ENCODE assay signal across 1 cellular context in genomic region chr11:12263141-12263693, GRCh38.
TF ChIP-seq lines count a peak whose summit lies in the region.

No MANE protein-coding gene starts in this region.

TF ChIP-seq in K562, 482 proteins besides CTCF, POLR2A, EP300 and RAD21 (continued from another document and continues in another):
- no peak for TF ChIP-seq ID3 (CRISPR knock-in tag; IDR thresholded peaks at IDR 0.05)
- TF ChIP-seq ID3 (tag; IDR thresholded peaks at IDR 0.05), result peak; percentile 93
- TF ChIP-seq, protein P1, sequence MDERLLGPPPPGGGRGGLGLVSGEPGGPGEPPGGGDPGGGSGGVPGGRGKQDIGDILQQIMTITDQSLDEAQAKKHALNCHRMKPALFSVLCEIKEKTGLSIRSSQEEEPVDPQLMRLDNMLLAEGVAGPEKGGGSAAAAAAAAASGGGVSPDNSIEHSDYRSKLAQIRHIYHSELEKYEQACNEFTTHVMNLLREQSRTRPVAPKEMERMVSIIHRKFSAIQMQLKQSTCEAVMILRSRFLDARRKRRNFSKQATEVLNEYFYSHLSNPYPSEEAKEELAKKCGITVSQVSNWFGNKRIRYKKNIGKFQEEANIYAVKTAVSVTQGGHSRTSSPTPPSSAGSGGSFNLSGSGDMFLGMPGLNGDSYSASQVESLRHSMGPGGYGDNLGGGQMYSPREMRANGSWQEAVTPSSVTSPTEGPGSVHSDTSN (CRISPR knock-in tag; IDR thresholded peaks at IDR 0.05; ENCODE audit: low read depth), result no peak
- TF ChIP-seq, protein P1 (tag; conservative IDR thresholded peaks at IDR 0.05; ENCODE audit: low read depth), result no peak
- TF ChIP-seq RBBP5 (IDR thresholded peaks at IDR 0.05; ENCODE audit: borderline replicate concordance, insufficient read depth, low read length, poor library complexity, severe bottlenecking), result peak; percentile 46
- no peak for TF ChIP-seq BMI1 (IDR thresholded peaks at IDR 0.05; ENCODE audit: low read length)
- no peak for TF ChIP-seq YBX1 (IDR thresholded peaks at IDR 0.05)
- peak; percentile 29 for TF ChIP-seq TAF1 (IDR thresholded peaks at IDR 0.05; ENCODE audit: control insufficient read depth, extremely low read depth, insufficient read depth, low read length, severe bottlenecking)
- TF ChIP-seq PHF21A (IDR thresholded peaks at IDR 0.05; ENCODE audit: borderline replicate concordance, low read depth), result no peak
- TF ChIP-seq SAP30 (IDR thresholded peaks at IDR 0.05; ENCODE audit: borderline replicate concordance, insufficient read depth, low read depth, low read length, poor library complexity, severe bottlenecking), result no peak
- peak; percentile 37; the same call in 1 of the 2 replicates for TF ChIP-seq TEAD4 (IDR thresholded peaks at IDR 0.05; ENCODE audit: low read length)
- TF ChIP-seq TEAD4 (CRISPR knock-in tag; IDR thresholded peaks at IDR 0.05; ENCODE audit: borderline replicate concordance), result no peak
- no peak for TF ChIP-seq GABPB1 (CRISPR knock-in tag; IDR thresholded peaks at IDR 0.05)
- TF ChIP-seq ZNF347 (CRISPR knock-in tag; IDR thresholded peaks at IDR 0.05; ENCODE audit: low read depth), result no peak
- no peak for TF ChIP-seq ZNF318 (IDR thresholded peaks at IDR 0.05; ENCODE audit: borderline replicate concordance in 1 of 2, low read depth in 1 of 2)
- TF ChIP-seq POLR3G (IDR thresholded peaks at IDR 0.05; ENCODE audit: extremely low read depth, insufficient read length, insufficient replicate concordance), result no peak
- peak; percentile 31; the same call in 1 of the 2 replicates for TF ChIP-seq EP400 (IDR thresholded peaks at IDR 0.05)
- TF ChIP-seq ZNF407 (IDR thresholded peaks at IDR 0.05; ENCODE audit: low read depth), result no peak
- TF ChIP-seq CEBPB (tag; IDR thresholded peaks at IDR 0.05), result no peak
- TF ChIP-seq NFIC (IDR thresholded peaks at IDR 0.05), result peak; percentile 49
- peak; percentile 14; the same call in 1 of the 2 replicates for TF ChIP-seq BCOR (IDR thresholded peaks at IDR 0.05)
- peak in 1 of 2 experiments; percentile 46; a peak in 1 of 4 replicates for TF ChIP-seq TRIM24 (IDR thresholded peaks at IDR 0.05)
- TF ChIP-seq VEZF1 (CRISPR knock-in tag; IDR thresholded peaks at IDR 0.05), result peak; percentile 56
- TF ChIP-seq CBX2 (IDR thresholded peaks at IDR 0.05; ENCODE audit: insufficient read depth, low read length, poor library complexity, severe bottlenecking), result no peak
- no peak for TF ChIP-seq ZNF398 (CRISPR knock-in tag; IDR thresholded peaks at IDR 0.05)
- no peak for TF ChIP-seq ELK3 (CRISPR knock-in tag; IDR thresholded peaks at IDR 0.05)
